ENCODE assay signal across 8 cellular contexts in the genomic region with DNA sequence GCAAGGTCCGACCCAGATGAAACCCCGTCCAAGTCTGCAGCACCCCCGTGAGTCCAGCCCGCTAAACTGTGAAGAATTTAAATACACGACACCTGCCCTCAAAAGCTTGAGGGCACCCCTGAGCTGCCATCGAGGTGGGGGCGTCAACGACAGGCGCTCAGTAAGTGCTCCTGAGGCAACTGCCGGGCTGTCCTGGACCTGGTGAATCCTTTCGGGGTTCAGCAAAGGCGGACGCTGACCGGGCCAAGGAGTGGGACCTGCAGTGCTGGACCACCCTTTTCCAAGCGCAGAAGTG. TPM values are rescaled to one million over a fixed set of nuclear protein-coding genes. Genes with fewer than 3 reads are reported as not detected.
DNase-seq lines count a peak whose midpoint lies in the region; ATAC-seq and TF ChIP-seq lines count a peak whose summit lies in the region.

No MANE protein-coding gene starts in this region.

- intact Hi-C loops in body of pancreas (cut with DNase I) = no loop called here

- no peaks in the 10 kb centered on the region for H3K9me3 ChIP-seq in body of pancreas

- peak overlapping the region; percentile 75 for H3K4me3 ChIP-seq in GM08714 (ENCODE audit: low read length)
- H3K4me3 ChIP-seq in body of pancreas = peak overlapping the region; percentile 46 to 97
- H3K4me3 ChIP-seq in urinary bladder (ENCODE audit: low read depth, low read length) = peak overlapping the region; percentile 70

- 0 to 1% methylated on average over 2 to 15 of the region's 15 CpGs for WGBS in body of pancreas, 2 donors
- under 1% methylated on average over 15 of the region's 15 CpGs for WGBS in urinary bladder

- H3K4me1 ChIP-seq in body of pancreas (peaks cover 33% of the 10 kb centered on the region), urinary bladder (ENCODE audit: insufficient read depth) (no peaks in the 10 kb centered on the region)

- no peak for TF ChIP-seq CTCF in body of pancreas (IDR thresholded peaks at IDR 0.05)

- no peak for ATAC-seq in body of pancreas
- no peak for ATAC-seq in HG03442 (IDR thresholded peaks at IDR 0.05; ENCODE audit: unreplicated experiment)

- H3K27me3 ChIP-seq in body of pancreas = no peaks in the 10 kb centered on the region

- H3K27ac ChIP-seq in body of pancreas (peak overlapping the region; percentile 92 to 99 (median 96)), urinary bladder (ENCODE audit: low read depth) (no peak overlapping the region)

- DNase-seq in HK-2 (ENCODE audit: unreplicated experiment) (peak; percentile 31), body of pancreas (peak in 1 of 4 donors; percentile 21), lung microvascular endothelial cell (ENCODE audit: low read depth in 2 of 2) (peak; percentile 23 to 46), DMS79 treated with DMSO at 0.1 percent for 48 hours (lab: John Stamatoyannopoulos, UW) (no peak), NCI-H226 (no peak)

- TF ChIP-seq POLR2A in body of pancreas (IDR thresholded peaks at IDR 0.05) = no peak

- H3K36me3 ChIP-seq in body of pancreas (replicated peaks in 1 of 2; ENCODE audit: insufficient read depth in 1 of 2, low read depth in 2 of 2) (peaks cover 0 to 2% of the 10 kb centered on the region in 2 donors), urinary bladder (ENCODE audit: insufficient read depth) (no peaks in the 10 kb centered on the region)

RNA-seq across cellular contexts. Expression of a gene that starts 0.5 kb away (rescaled TPM):
- total RNA-seq in body of pancreas = 10 to 100 TPM in 1 of 2 donors, 1 to 10 TPM in 1; 8.3 to 17.5 TPM
- 13.1 and 15.3 TPM in 2 replicates for total RNA-seq in lung microvascular endothelial cell
- total RNA-seq in urinary bladder = 12.9 TPM
- polyA plus RNA-seq in urinary bladder = 17.8 TPM

Comparison
In these comparisons a context has a peak if more than half of its experiments do, and no peak if none do; other contexts are left out.
1. DNase-seq: peak in HK-2 (single experiment) and lung microvascular endothelial cell (2 of 2); none in DMS79 treated with DMSO at 0.1 percent for 48 hours (single experiment) and NCI-H226 (single experiment).
2. Peak in every context shown above with its lines, with median percentiles within 50 percentile points of each other: H3K4me3 ChIP-seq.